ENCODE assay signal across 8 cellular contexts in genomic region chr19:3572132-3572854, GRCh38.
DNase-seq lines count a peak whose midpoint lies in the region; ATAC-seq lines count a peak whose summit lies in the region.

No MANE protein-coding gene starts in this region.

- peak; percentile 95 for ATAC-seq in GM19025 (IDR thresholded peaks at IDR 0.05; ENCODE audit: low read depth, unreplicated experiment)
- peak; percentile 86 for ATAC-seq in HG03342 (IDR thresholded peaks at IDR 0.05; ENCODE audit: unreplicated experiment)

- peak; percentile 97 for DNase-seq in AG08395 (ENCODE audit: low spot score)
- peak; percentile 100 for DNase-seq in NCI-H345 (lab: John Stamatoyannopoulos, UW)
- peak; percentile 98 to 99 (median 98) for DNase-seq in activated CD4-positive, CD25-positive, alpha-beta regulatory T cell (lab: John Stamatoyannopoulos, UW)
- peak; percentile 98 for DNase-seq in central memory CD4-positive, alpha-beta T cell
- DNase-seq in iris pigment epithelial cell (ENCODE audit: low read depth), result peak; percentile 100
- DNase-seq in smooth muscle cell of the brain vasculature (ENCODE audit: low read depth, low spot score), result peak; percentile 100

Comparison
In these comparisons a context has a peak if more than half of its experiments do, and no peak if none do; other contexts are left out.
1. Peak in every context shown above with its lines: DNase-seq and ATAC-seq.